ENCODE assay signal across 12 cellular contexts in the genomic region with DNA sequence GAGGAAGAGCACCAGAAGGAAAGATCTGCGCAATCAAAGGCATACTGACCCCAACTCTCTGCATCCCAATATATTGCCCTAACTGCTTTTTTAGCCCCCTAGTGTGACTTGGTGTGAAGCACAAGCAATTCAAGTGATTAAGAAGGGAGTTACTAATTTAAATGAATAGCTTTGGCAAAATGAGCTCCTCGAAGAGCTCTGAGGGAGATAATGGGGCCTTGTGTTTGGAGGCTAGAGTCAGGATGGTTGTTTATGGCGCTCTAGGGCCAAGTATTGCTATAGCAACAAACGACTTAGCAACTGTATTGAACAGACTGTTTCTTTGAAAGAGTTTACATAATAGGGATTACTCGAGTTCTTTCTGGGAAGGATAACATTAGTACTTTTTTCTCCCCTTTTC. TPM values are rescaled to one million over a fixed set of nuclear protein-coding genes. Genes with fewer than 3 reads are reported as not detected.
DNase-seq lines count a peak whose midpoint lies in the region; TF ChIP-seq lines count a peak whose summit lies in the region.
"Had no signal": no experiment of that assay in that cellular context is flagged by ENCODE, and none has a peak within 500 bp of the region (broad histone marks: within the 10 kb centered on the region; RNA-seq: fewer than 3 reads in every experiment).

No MANE protein-coding gene starts in this region.

- H4K5ac ChIP-seq in mesendoderm (ENCODE audit: low read length), result no peak overlapping the region

- H3K27me3 ChIP-seq in mesendoderm (ENCODE audit: insufficient read depth, low read length, poor library complexity), result no peaks in the 10 kb centered on the region

- H3K4me2 ChIP-seq in mesendoderm (ENCODE audit: low read length), result no peak overlapping the region

- H2BK120ac ChIP-seq in mesendoderm (ENCODE audit: low read depth, low read length), result no peak overlapping the region

- H3K4ac ChIP-seq in mesendoderm (ENCODE audit: low read depth, low read length), result no peak overlapping the region

- DNase-seq in Ammon's horn (ENCODE audit: low spot score), result peak; percentile 75
- DNase-seq in M059J (ENCODE audit: low read depth), result peak; percentile 36
- peak; percentile 16 for DNase-seq in choroid plexus epithelial cell (ENCODE audit: low read depth)
- DNase-seq in mesendoderm, result peak; percentile 88
- DNase-seq in AG08396 (ENCODE audit: low spot score), result no peak
- DNase-seq in NCI-H2081 (lab: John Stamatoyannopoulos, UW), result no peak
- no peak for DNase-seq in NCI-H2107 (lab: John Stamatoyannopoulos, UW)
- DNase-seq in SW480 (ENCODE audit: low spot score), result no peak
- DNase-seq: activated CD4-positive, CD25-positive, alpha-beta regulatory T cell; activated naive CD8-positive, alpha-beta T cell treated with anti-CD3 and anti-CD28 coated beads for 36 hours; naive thymus-derived CD8-positive, alpha-beta T cell had no signal

- H3K4me3 ChIP-seq in choroid plexus epithelial cell (ENCODE audit: low read depth, low read length) (no peak overlapping the region), mesendoderm (ENCODE audit: low read length) (no peak overlapping the region)

- peak; percentile 31 for TF ChIP-seq CTCF in choroid plexus epithelial cell (conservative IDR thresholded peaks at IDR 0.05; ENCODE audit: low read depth, low read length)

- peaks cover 4% of the 10 kb centered on the region for H3K4me1 ChIP-seq in mesendoderm (ENCODE audit: control insufficient read depth, low read depth, low read length)

- no peak overlapping the region for H3K27ac ChIP-seq in mesendoderm (ENCODE audit: low read depth, low read length)

- no peak overlapping the region for H2AK5ac ChIP-seq in mesendoderm (ENCODE audit: low read length)

- no CpG with 5 or more reads among the region's 5 CpGs for WGBS in mesendoderm (ENCODE audit: extremely low coverage, insufficient coverage, low lambda C conversion rate)

- no peaks in the 10 kb centered on the region for H3K79me1 ChIP-seq in mesendoderm (ENCODE audit: low read length)

- H2BK15ac ChIP-seq in mesendoderm (replicated peaks; ENCODE audit: low read depth), result no peak overlapping the region

- no peak overlapping the region for H3K23ac ChIP-seq in mesendoderm (ENCODE audit: low read length)

- H2BK5ac ChIP-seq in mesendoderm (ENCODE audit: low read length), result no peak overlapping the region

- H4K8ac ChIP-seq in mesendoderm (ENCODE audit: low read depth, low read length), result no peak overlapping the region

- no peaks in the 10 kb centered on the region for H3K36me3 ChIP-seq in mesendoderm (ENCODE audit: control insufficient read depth, insufficient read depth, low read length)

- H3K18ac ChIP-seq in mesendoderm (ENCODE audit: low read length), result no peak overlapping the region

- no peaks in the 10 kb centered on the region for H3K79me2 ChIP-seq in mesendoderm (ENCODE audit: control insufficient read depth, insufficient read depth, low read length)

- no peak overlapping the region for H3K9ac ChIP-seq in mesendoderm (ENCODE audit: low read length)

- H3K56ac ChIP-seq in mesendoderm (ENCODE audit: low read length), result no peak overlapping the region

RNA-seq across cellular contexts. Expression of gene C5orf58, which starts 11.5 kb away (rescaled TPM):
- total RNA-seq in M059J (2014; rRNA removed; shearing (Covaris generic)), result not detected in 2 replicates
- polyA plus RNA-seq in mesendoderm (2013, experiment 1 of 2), result 1.0 TPM
- 1.2 TPM for polyA plus RNA-seq in mesendoderm (2013, experiment 2 of 2)
- total RNA-seq: activated naive CD8-positive, alpha-beta T cell treated with anti-CD3 and anti-CD28 coated beads for 36 hours; H4; naive thymus-derived CD8-positive, alpha-beta T cell had no signal

Comparison
In these comparisons a context has a peak if more than half of its experiments do, and no peak if none do; other contexts are left out.
1. DNase-seq: peak in Ammon's horn (single experiment), M059J (single experiment), choroid plexus epithelial cell (single experiment) and mesendoderm (single experiment); none in AG08396 (single experiment), NCI-H2081 (0 of 2), NCI-H2107 (single experiment) and SW480 (single experiment).